In the genomic region with DNA sequence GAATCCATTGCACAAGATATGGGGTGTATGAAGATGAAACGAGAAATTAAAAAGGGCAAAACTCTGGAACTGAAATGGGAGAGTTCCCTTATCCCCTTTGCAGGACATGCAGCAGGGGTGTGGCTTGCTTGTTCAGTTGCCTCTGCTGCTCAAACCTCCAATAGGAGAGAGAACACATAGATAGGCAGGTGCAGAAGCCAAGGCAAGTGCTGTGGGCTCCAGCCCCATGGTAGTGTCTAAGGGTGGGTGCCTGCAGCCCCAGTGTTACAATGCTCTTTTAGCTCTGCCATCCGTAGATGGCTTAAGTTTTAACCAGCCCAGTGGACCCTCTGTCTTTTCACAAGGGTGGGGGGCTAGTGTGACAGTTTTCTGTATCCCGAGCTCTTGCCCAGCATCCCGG, we compare ENCODE assay signal across 26 cellular contexts.
"Had no signal": no experiment of that assay in that cellular context is flagged by ENCODE, and none has a peak within 500 bp of the region (broad histone marks: within the 10 kb centered on the region; RNA-seq: fewer than 3 reads in every experiment).

No MANE protein-coding gene starts in this region.

- H3K9me3 ChIP-seq: esophagus squamous epithelium, neutrophil, pancreas, right lobe of liver, thoracic aorta, tibial nerve, upper lobe of left lung had no signal

- H3K27me3 ChIP-seq: esophagus squamous epithelium, neutrophil, right lobe of liver, tibial nerve, upper lobe of left lung had no signal

- H3K4me3 ChIP-seq: coronary artery, esophagus squamous epithelium, lung, pancreas, right lobe of liver, thoracic aorta, tibial nerve, upper lobe of left lung had no signal

- H3K36me3 ChIP-seq: esophagus squamous epithelium, neutrophil, pancreas, right lobe of liver, thoracic aorta, tibial nerve, upper lobe of left lung had no signal

- H3K4me1 ChIP-seq: esophagus squamous epithelium, pancreas, right lobe of liver, tibial nerve, upper lobe of left lung had no signal

- H3K9me3 Mint-ChIP-seq: effector memory CD8-positive, alpha-beta T cell; memory B cell; natural killer cell; stimulated activated naive B cell treated with anti-CD40 and anti-IgM and Interleukin-4, amounts not matched to agents 10 μg/mL and 1 μg/mL and 100 μg/mL, for 72 hours; stimulated activated naive CD8-positive, alpha-beta T cell treated with anti-CD3 and anti-CD28 coated beads, Interleukin-15, Interleukin-2, amounts not matched to agents 100 ng/mL and 50 ng/mL, for 24 hours had no signal

- H3K27ac Mint-ChIP-seq: effector memory CD8-positive, alpha-beta T cell; memory B cell; natural killer cell; stimulated activated naive B cell treated with anti-CD40 and anti-IgM and Interleukin-4, amounts not matched to agents 10 μg/mL and 1 μg/mL and 100 μg/mL, for 72 hours; stimulated activated naive CD8-positive, alpha-beta T cell treated with anti-CD3 and anti-CD28 coated beads, Interleukin-15, Interleukin-2, amounts not matched to agents 100 ng/mL and 50 ng/mL, for 24 hours had no signal

- H3K27ac ChIP-seq: coronary artery, esophagus squamous epithelium, neutrophil, pancreas, right lobe of liver, thoracic aorta, tibial nerve, upper lobe of left lung had no signal

- H3K36me3 Mint-ChIP-seq: immature natural killer cell; memory B cell; natural killer cell; stimulated activated naive B cell treated with anti-CD40 and anti-IgM and Interleukin-4, amounts not matched to agents 10 μg/mL and 1 μg/mL and 100 μg/mL, for 72 hours had no signal

- DNase-seq: dermis blood vessel endothelial cell; effector memory CD8-positive, alpha-beta T cell; erythroblast; esophagus squamous epithelium; foreskin melanocyte; glutamatergic neuron; hypothalamus; immature natural killer cell; islet precursor cell; kidney glomerular epithelial cell; natural killer cell; pancreas; retina; right lobe of liver; small intestine; stimulated activated CD4-positive, alpha-beta T cell treated with anti-CD3 and anti-CD28 coated beads, Interleukin-15, amount 100 ng/mL, for 24 hours; stimulated activated CD4-positive, alpha-beta T cell treated with anti-CD3 and anti-CD28 coated beads, Interleukin-2, amount 100 ng/mL, for 48 hours; stimulated activated naive B cell treated with anti-CD40 and anti-IgM and Interleukin-4, amounts not matched to agents 10 μg/mL and 1 μg/mL and 100 μg/mL, for 72 hours; upper lobe of left lung had no signal

- H3K4me3 Mint-ChIP-seq: effector memory CD8-positive, alpha-beta T cell; immature natural killer cell; memory B cell; natural killer cell; stimulated activated naive B cell treated with anti-CD40 and anti-IgM and Interleukin-4, amounts not matched to agents 10 μg/mL and 1 μg/mL and 100 μg/mL, for 72 hours; stimulated activated naive CD8-positive, alpha-beta T cell treated with anti-CD3 and anti-CD28 coated beads, Interleukin-15, Interleukin-2, amounts not matched to agents 100 ng/mL and 50 ng/mL, for 24 hours had no signal

- H3K4me1 Mint-ChIP-seq: immature natural killer cell; memory B cell; natural killer cell; stimulated activated naive B cell treated with anti-CD40 and anti-IgM and Interleukin-4, amounts not matched to agents 10 μg/mL and 1 μg/mL and 100 μg/mL, for 72 hours had no signal

- ATAC-seq: effector memory CD8-positive, alpha-beta T cell; natural killer cell; pancreas; right lobe of liver; stimulated activated naive B cell treated with anti-CD40 and anti-IgM and Interleukin-4, amounts not matched to agents 10 μg/mL and 1 μg/mL and 100 μg/mL, for 72 hours had no signal
